In genomic region chr3:194928831-194929594, GRCh38 we compare ENCODE assay signal across 10 cellular contexts.
A peak's percentile ranks its signal among the peaks of the same experiment; 100 is the strongest.
DNase-seq lines count a peak whose midpoint lies in the region; ATAC-seq, FAIRE-seq and TF ChIP-seq lines count a peak whose summit lies in the region.
"Had no signal": no experiment of that assay in that cellular context is flagged by ENCODE, and none has a peak within 500 bp of the region (broad histone marks: within the 10 kb centered on the region; RNA-seq: fewer than 3 reads in every experiment).

No MANE protein-coding gene starts in this region.

- TF ChIP-seq POLR2A in breast epithelium (IDR thresholded peaks at IDR 0.05), result no peak
- no peak for TF ChIP-seq POLR2A in H1 (IDR thresholded peaks at IDR 0.05; ENCODE audit: control extremely low read depth in 1 of 2, low read depth in 2 of 2, low read length in 2 of 2)

- no peak overlapping the region for H3K4me2 ChIP-seq in H1 (ENCODE audit: insufficient read depth in 1 of 2, low read depth in 2 of 2, low read length in 2 of 2)

- no peak overlapping the region for H2BK5ac ChIP-seq in H1 (ENCODE audit: low read depth, low read length)

- H2BK12ac ChIP-seq in H1 (ENCODE audit: low read depth, low read length), result no peak overlapping the region

- H3K27ac Mint-ChIP-seq in MCF 10A (ENCODE audit: low read depth, unreplicated experiment) (no peak overlapping the region), type B pancreatic cell (no peak overlapping the region)
- H3K27ac Mint-ChIP-seq: CD8-positive, alpha-beta T cell had no signal

- H4K5ac ChIP-seq in H1 (ENCODE audit: insufficient read length, low read depth, low read length), result no peak overlapping the region

- H3K9me3 ChIP-seq in breast epithelium, result peaks cover 0 to 4% of the 10 kb centered on the region in 2 donors
- H3K9me3 ChIP-seq in H1 (ENCODE audit: insufficient read depth in 2 of 2, low read depth in 1 of 2, low read length in 1 of 2), result peaks cover 22 to 28% of the 10 kb centered on the region in 2 experiments
- H3K9me3 ChIP-seq in lower lobe of right lung, result no peaks in the 10 kb centered on the region
- peaks cover 6% of the 10 kb centered on the region for H3K9me3 ChIP-seq in A673 (ENCODE audit: low read depth, low read length, poor library complexity, severe bottlenecking)

- H3K4ac ChIP-seq in H1 (replicated peaks; ENCODE audit: insufficient read length, low read depth, low read length), result no peak overlapping the region

- H3K9me3 Mint-ChIP-seq in MCF 10A (ENCODE audit: unreplicated experiment) (no peaks in the 10 kb centered on the region), type B pancreatic cell (peaks cover 9% of the 10 kb centered on the region)
- H3K9me3 Mint-ChIP-seq: CD8-positive, alpha-beta T cell had no signal

- H4K91ac ChIP-seq in H1 (replicated peaks; ENCODE audit: insufficient read length, low read length), result no peak overlapping the region

- H3K79me1 ChIP-seq in H1 (ENCODE audit: low read depth, low read length), result no peaks in the 10 kb centered on the region

- H2BK120ac ChIP-seq in H1 (replicated peaks; ENCODE audit: low read depth, low read length), result no peak overlapping the region

- TF ChIP-seq RAD21 in H1 (IDR thresholded peaks at IDR 0.05 in 1 of 2, conservative IDR thresholded peaks at IDR 0.05 in 1 of 2; ENCODE audit: low read depth in 2 of 2, low read length in 2 of 2), result peak; percentile 77 to 78

- peaks cover 8% of the 10 kb centered on the region for H3K4me1 Mint-ChIP-seq in MCF 10A (ENCODE audit: insufficient read depth, unreplicated experiment)
- peaks cover 39% of the 10 kb centered on the region for H3K4me1 Mint-ChIP-seq in type B pancreatic cell (ENCODE audit: unreplicated experiment)

- no peak overlapping the region for H3K56ac ChIP-seq in H1 (replicated peaks; ENCODE audit: insufficient read length, low read depth, low read length)

- TF ChIP-seq EP300 in H1 (IDR thresholded peaks at IDR 0.05; ENCODE audit: borderline replicate concordance in 1 of 2, low read depth in 2 of 2, low read length in 2 of 2), result no peak

- no peak overlapping the region for H2AFZ ChIP-seq in H1 (ENCODE audit: low read length)

- no peak overlapping the region for H3K14ac ChIP-seq in H1 (ENCODE audit: insufficient read length)

- no peaks in the 10 kb centered on the region for H3K23me2 ChIP-seq in H1 (ENCODE audit: low read depth, low read length)

- H3K27me3 Mint-ChIP-seq in MCF 10A (ENCODE audit: insufficient read depth, unreplicated experiment) (no peaks in the 10 kb centered on the region), type B pancreatic cell (no peaks in the 10 kb centered on the region)

- H3K18ac ChIP-seq in H1 (ENCODE audit: extremely low read depth, low read length), result no peak overlapping the region

- intact Hi-C loops in breast epithelium (cut with DNase I; ENCODE audit: low total_unique reads) (no loop called here), MCF 10A (cut with micrococcal nuclease) (no loop called here), lower lobe of right lung (cut with DNase I) (no loop called here), A673 (cut with micrococcal nuclease; ENCODE audit: unreplicated experiment) (no loop called here)

- no peaks in the 10 kb centered on the region for H3K79me2 ChIP-seq in H1 (ENCODE audit: control insufficient read depth in 1 of 2, insufficient read depth in 2 of 2, low read length in 2 of 2)

- in situ Hi-C loops in KBM-7 (cut with MboI; ENCODE audit: low pct_unique_long_range_greater_than_20kb, low sequenced_read_pairs), result no loop called here

- H3K27ac ChIP-seq in breast epithelium, result peak overlapping the region; percentile 29 to 82
- H3K27ac ChIP-seq in H1 (ENCODE audit: low read depth, low read length), result no peak overlapping the region
- H3K27ac ChIP-seq in lower lobe of right lung, result peak overlapping the region; percentile 49
- H3K27ac ChIP-seq in A673 (ENCODE audit: low read depth, low read length, poor library complexity, severe bottlenecking), result no peak overlapping the region

- no peak overlapping the region for H3K9ac ChIP-seq in H1 (replicated peaks in 1 of 4; ENCODE audit: extremely low read depth in 1 of 4, low read depth in 3 of 4, low read length in 3 of 4)

- CTCF ChIA-PET in MCF 10A (lab: Yijun Ruan, JAX) (interaction anchor here (0.7 kb wide), 1 partner anchor 320 kb away, joined by 3 read pairs; no protein-coding TSS in a partner anchor), H1 (lab: Charles Lee; ENCODE audit: partially characterized antibody) (interaction anchor here (0.6 to 4.8 kb wide), 24 partner anchors 10 to 298 kb away, joined by 3 to 44 read pairs (median 4); partner anchors contain the start of gene FAM43A), A673 (lab: Charles Lee) (no interaction called here)

- H3K4me3 ChIP-seq in breast epithelium (peak overlapping the region in 2 of 3 donors; percentile 23 to 52), H1 (ENCODE audit: extremely low read depth in 1 of 4, insufficient read depth in 2 of 4, low read depth in 3 of 4, low read length in 4 of 4) (no peak overlapping the region), lower lobe of right lung (no peak overlapping the region), A673 (ENCODE audit: low read depth, low read length, poor library complexity, severe bottlenecking) (no peak overlapping the region)

- H2BK20ac ChIP-seq in H1 (ENCODE audit: low read length), result no peak overlapping the region

- WGBS in H1 (ENCODE audit: extremely low coverage in 1 of 2, insufficient coverage in 1 of 2, insufficient read length in 1 of 2, insufficient replicate concordance in 2 of 2, low coverage in 1 of 2, low lambda C conversion rate in 2 of 2, missing lambda C conversion rate in 1 of 2), 2 experiments, result 71% methylated on average over 31 of the region's 31 CpGs; no CpG with 5 or more reads in 1 of the 2 experiments

- no peak overlapping the region for H2BK15ac ChIP-seq in H1 (ENCODE audit: low read length)

- ATAC-seq in lower lobe of right lung, result peak; percentile 19 to 62
- ATAC-seq in GM21360 (IDR thresholded peaks at IDR 0.05; ENCODE audit: unreplicated experiment), result no peak
- ATAC-seq: CD8-positive, alpha-beta T cell had no signal

- no peak overlapping the region for H3K23ac ChIP-seq in H1 (ENCODE audit: insufficient read length)

- no peaks in the 10 kb centered on the region for H4K20me1 ChIP-seq in H1 (replicated peaks in 1 of 2; ENCODE audit: control insufficient read depth in 1 of 2, insufficient read depth in 2 of 2, low read length in 2 of 2)

- TF ChIP-seq CTCF in breast epithelium (IDR thresholded peaks at IDR 0.05), result peak; percentile 88 to 99 (median 96)
- no peak for TF ChIP-seq CTCF in MCF 10A (IDR thresholded peaks at IDR 0.05; ENCODE audit: unreplicated experiment)
- TF ChIP-seq CTCF in H1 (IDR thresholded peaks at IDR 0.05; ENCODE audit: control extremely low read depth in 1 of 3, insufficient read depth in 1 of 3, low read depth in 1 of 3, low read length in 3 of 3), result peak; percentile 99 to 100 (median 99)
- peak; percentile 32 for TF ChIP-seq CTCF in lower lobe of right lung (IDR thresholded peaks at IDR 0.05)
- TF ChIP-seq CTCF in type B pancreatic cell (conservative IDR thresholded peaks at IDR 0.05), result peak; percentile 74
- no peak for TF ChIP-seq CTCF in A673 (conservative IDR thresholded peaks at IDR 0.05; ENCODE audit: low read depth, low read length)

- BruUV-seq in MCF 10A (replicated peaks; lab: Mats Ljungman, UMichigan) (no TSS peak), A673 (replicated peaks; lab: Mats Ljungman, UMichigan) (no TSS peak)

- H3K36me3 ChIP-seq in breast epithelium, result no peaks in the 10 kb centered on the region
- no peaks in the 10 kb centered on the region; a peak in 1 of 8 replicates for H3K36me3 ChIP-seq in H1 (ENCODE audit: control insufficient read depth in 2 of 4, insufficient read depth in 4 of 4, low read length in 3 of 4)
- no peaks in the 10 kb centered on the region for H3K36me3 ChIP-seq in lower lobe of right lung
- no peaks in the 10 kb centered on the region for H3K36me3 ChIP-seq in A673 (ENCODE audit: insufficient read depth, low read length, poor library complexity, severe bottlenecking)

- DNase-seq in breast epithelium (ENCODE audit: low spot score in 2 of 2), result no peak
- no peak for DNase-seq in MCF 10A (ENCODE audit: unreplicated experiment)
- DNase-seq in H1 (ENCODE audit: low read depth in 1 of 2, low spot score in 2 of 2), result peak; percentile 33 to 97
- no peak for DNase-seq in lower lobe of right lung
- no peak for DNase-seq in type B pancreatic cell (ENCODE audit: extremely low spot score, unreplicated experiment)
- no peak for DNase-seq in A673 (ENCODE audit: low spot score)
- no peak for DNase-seq in KBM-7
- DNase-seq: NCI-H2081 had no signal

- no peak overlapping the region for H2AK5ac ChIP-seq in H1 (ENCODE audit: low read depth, low read length)

- peaks cover 0 to 9% of the 10 kb centered on the region in 2 donors for H3K4me1 ChIP-seq in breast epithelium
- peaks cover 0 to 5% (median 3%) of the 10 kb centered on the region in 4 experiments; a peak in 2 of 7 replicates for H3K4me1 ChIP-seq in H1 (replicated peaks in 1 of 4; ENCODE audit: control insufficient read depth in 3 of 4, insufficient read depth in 4 of 4, low read length in 3 of 4)
- peaks cover 45% of the 10 kb centered on the region for H3K4me1 ChIP-seq in lower lobe of right lung
- peaks cover 39% of the 10 kb centered on the region for H3K4me1 ChIP-seq in A673 (ENCODE audit: insufficient read depth, low read length, poor library complexity, severe bottlenecking)

- H3K27me3 ChIP-seq in breast epithelium (no peaks in the 10 kb centered on the region), H1 (replicated peaks in 1 of 4; ENCODE audit: control insufficient read depth in 3 of 4, extremely low read depth in 1 of 4, insufficient read depth in 3 of 4, low read length in 3 of 4) (no peaks in the 10 kb centered on the region), lower lobe of right lung (ENCODE audit: low read depth) (no peaks in the 10 kb centered on the region), A673 (replicated peaks; ENCODE audit: insufficient read depth, low read depth, low read length, poor library complexity) (no peaks in the 10 kb centered on the region)

- H4K8ac ChIP-seq in H1 (ENCODE audit: extremely low read depth, insufficient read depth, low read length), result no peak overlapping the region

- H3K4me3 Mint-ChIP-seq in MCF 10A (ENCODE audit: unreplicated experiment) (no peak overlapping the region), type B pancreatic cell (no peak overlapping the region)
- H3K4me3 Mint-ChIP-seq: CD8-positive, alpha-beta T cell had no signal

- peak; percentile 83 for FAIRE-seq in H1 (lab: Jason Lieb, UNC)

- H3K36me3 Mint-ChIP-seq in MCF 10A (ENCODE audit: insufficient read depth, unreplicated experiment), result no peaks in the 10 kb centered on the region
- peaks cover 4% of the 10 kb centered on the region for H3K36me3 Mint-ChIP-seq in type B pancreatic cell
- H3K36me3 Mint-ChIP-seq: CD8-positive, alpha-beta T cell had no signal

- POLR2A ChIA-PET in MCF 10A (lab: Yijun Ruan, JAX) (interaction anchor here (0.5 to 0.7 kb wide), 2 partner anchors 26 to 62 kb away, joined by 3 read pairs; no protein-coding TSS in a partner anchor), H1 (lab: Charles Lee; ENCODE audit: partially characterized antibody) (no interaction called here), A673 (lab: Charles Lee; ENCODE audit: low non-redundant PET) (no interaction called here)

TF ChIP-seq in H1, 55 proteins besides CTCF, POLR2A, EP300 and RAD21 (continues in another document):
- TF ChIP-seq FOSL1 (IDR thresholded peaks at IDR 0.05; ENCODE audit: insufficient read depth, low read depth, low read length) (no peak), CHD2 (IDR thresholded peaks at IDR 0.05; ENCODE audit: low read length) (peak; percentile 61; the same call in 1 of the 2 replicates)

Comparison
In these comparisons a context has a peak if more than half of its experiments do, and no peak if none do; other contexts are left out.
1. CTCF ChIP-seq: peak in breast epithelium (3 of 3), H1 (3 of 3), lower lobe of right lung (single experiment) and type B pancreatic cell (single experiment); none in MCF 10A (single experiment) and A673 (single experiment).
2. DNase-seq: peak in H1 (2 of 2); none in breast epithelium (0 of 2), MCF 10A (single experiment), lower lobe of right lung (single experiment), type B pancreatic cell (single experiment), A673 (single experiment) and KBM-7 (single experiment).
3. H3K27ac ChIP-seq: peak in breast epithelium (2 of 2) and lower lobe of right lung (single experiment); none in H1 (single experiment) and A673 (single experiment).
4. H3K4me3 ChIP-seq: peak in breast epithelium (2 of 3); none in H1 (0 of 4), lower lobe of right lung (single experiment) and A673 (single experiment).